ENCODE assay signal across 18 cellular contexts in the genomic region with DNA sequence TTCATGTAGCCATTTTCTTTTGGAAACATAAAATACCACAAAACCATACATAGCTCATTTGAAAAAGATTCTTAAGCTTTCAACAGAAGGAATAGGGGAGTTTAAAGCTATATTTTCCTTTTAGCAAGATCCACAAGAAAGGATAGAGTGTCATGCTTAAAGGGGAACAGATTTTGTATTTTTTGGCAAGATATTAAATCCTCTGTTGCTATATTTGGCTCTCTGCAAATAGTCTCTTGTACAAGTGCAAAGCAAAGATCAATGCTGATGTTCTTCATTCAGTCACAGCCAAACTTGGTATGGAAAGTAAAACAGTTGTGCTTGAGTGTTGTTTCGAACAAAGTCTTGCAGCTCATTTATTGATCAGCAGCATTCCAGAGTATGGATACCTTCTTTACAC. TPM values are rescaled to one million over a fixed set of nuclear protein-coding genes. Genes with fewer than 3 reads are reported as not detected.
"Had no signal": no experiment of that assay in that cellular context is flagged by ENCODE, and none has a peak within 500 bp of the region (broad histone marks: within the 10 kb centered on the region; RNA-seq: fewer than 3 reads in every experiment).

No MANE protein-coding gene starts in this region.

- H3K36me3 ChIP-seq: gastrocnemius medialis, right lobe of liver, vagina had no signal

- H3K9me3 ChIP-seq: gastrocnemius medialis, mucosa of descending colon, right lobe of liver, SK-N-SH, tibial nerve, vagina had no signal

- H3K4me2 ChIP-seq: SK-N-SH had no signal

- H3K4me3 ChIP-seq: gastrocnemius medialis, mucosa of descending colon, right lobe of liver, tibial nerve, vagina had no signal

- H3K4me1 ChIP-seq: gastrocnemius medialis, right lobe of liver had no signal

- H3K27ac ChIP-seq: gastrocnemius medialis, right lobe of liver, vagina had no signal

- DNase-seq: activated CD4-positive, alpha-beta T cell treated with anti-CD3 and anti-CD28 coated beads, Interleukin-2, amount 50 U/mL, for 48 hours; activated CD8-positive, alpha-beta memory T cell treated with anti-CD3 and anti-CD28 coated beads, Interleukin-2, amount 10 ng/mL, durations not matched to agents 7 days and 5 days; activated naive CD4-positive, alpha-beta T cell treated with anti-CD3 and anti-CD28 coated beads, Interleukin-2, amount 10 ng/mL, durations not matched to agents 7 days and 5 days; activated T-cell treated with anti-CD3 and anti-CD28 coated beads, Interleukin-2, amount 50 U/mL, for 1 hour; effector memory CD4-positive, alpha-beta T cell; gastrocnemius medialis; mucosa of descending colon; nucleus accumbens; right lobe of liver; SK-N-SH; T-helper 1 cell; T1000 had no signal

- H3K27me3 ChIP-seq: gastrocnemius medialis, right lobe of liver, tibial nerve, vagina had no signal

- H3K9ac ChIP-seq: SK-N-SH had no signal

- ATAC-seq: activated CD4-positive, CD25-positive, alpha-beta regulatory T cell treated with anti-CD3 and anti-CD28 coated beads, Interleukin-2, amount 50 U/mL, for 24 hours; activated CD8-positive, alpha-beta memory T cell treated with anti-CD3 and anti-CD28 coated beads, Interleukin-2, amount 10 ng/mL, durations not matched to agents 7 days and 5 days; gastrocnemius medialis; left lobe of liver; mucosa of descending colon; natural killer cell treated with Interleukin-12 subunit alpha and Interleukin-12 subunit beta and Interleukin-15 and Interleukin-18, amount 100 ng/mL, for 72 hours; right lobe of liver; stimulated activated effector memory CD8-positive, alpha-beta T cell treated with anti-CD3 and anti-CD28 coated beads, Interleukin-12 subunit alpha, Interleukin-12 subunit beta, amount 100 ng/mL, for 72 hours had no signal

RNA-seq across cellular contexts. Expression of a gene that starts 52.6 kb away (rescaled TPM):
- total RNA-seq: activated CD8-positive, alpha-beta memory T cell treated with anti-CD3 and anti-CD28 coated beads, Interleukin-2, amount 10 ng/mL, durations not matched to agents 7 days and 5 days; natural killer cell treated with Interleukin-12 subunit alpha and Interleukin-12 subunit beta and Interleukin-15 and Interleukin-18, amount 100 ng/mL, for 72 hours had no signal
- polyA plus RNA-seq: SK-N-SH had no signal
